9 cellular contexts compared by ENCODE assay signal in the genomic region with DNA sequence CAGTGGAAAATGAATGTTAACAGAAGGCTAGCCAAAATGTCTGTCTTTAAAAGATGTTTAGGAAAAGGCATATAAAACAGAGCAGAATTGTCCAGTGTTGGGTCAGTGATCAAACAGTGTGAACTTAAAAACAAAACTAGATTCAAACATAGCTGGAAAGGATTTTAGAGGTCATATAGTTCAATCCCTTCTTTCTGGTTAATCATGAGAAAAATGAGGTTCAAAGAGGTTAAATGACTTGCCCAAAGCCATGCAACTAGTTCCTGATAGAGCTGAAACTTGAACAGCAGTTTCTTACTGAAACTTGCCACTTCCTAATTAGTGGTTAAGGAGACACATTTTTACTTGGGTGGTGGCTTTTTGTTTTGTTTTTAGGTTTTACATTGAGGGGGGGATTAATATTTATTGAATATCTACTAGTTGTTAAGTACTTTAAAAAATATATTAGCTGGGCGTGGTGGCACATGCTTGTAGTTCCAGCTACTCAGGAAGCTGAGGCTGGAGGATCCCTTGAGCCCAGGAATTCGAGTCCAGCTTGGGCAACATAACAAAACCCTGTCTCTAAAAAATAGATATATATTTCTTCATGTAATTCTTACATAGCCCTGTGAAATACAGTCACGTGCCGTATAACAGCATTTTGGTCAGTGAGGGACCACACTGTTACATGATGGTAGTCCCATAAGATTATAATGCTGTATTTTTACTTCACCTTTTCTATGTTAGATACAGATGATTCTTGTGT. TPM values are rescaled to one million over a fixed set of nuclear protein-coding genes. Genes with fewer than 3 reads are reported as not detected.
DNase-seq lines count a peak whose midpoint lies in the region; ATAC-seq and TF ChIP-seq lines count a peak whose summit lies in the region.
"Had no signal": no experiment of that assay in that cellular context is flagged by ENCODE, and none has a peak within 500 bp of the region (broad histone marks: within the 10 kb centered on the region; RNA-seq: fewer than 3 reads in every experiment).

No MANE protein-coding gene starts in this region.

- H3K4ac ChIP-seq in IMR-90 (ENCODE audit: low read depth, low read length): peak overlapping the region; percentile 97; the same call in 1 of the 2 replicates
- H3K4ac ChIP-seq in mesendoderm (ENCODE audit: low read depth, low read length): no peak overlapping the region

- in situ Hi-C loops in IMR-90 (cut with MboI; ENCODE audit: low sequenced_read_pairs): no loop called here

- intact Hi-C loops in IMR-90 (cut with micrococcal nuclease) (no loop called here), colonic mucosa (cut with DNase I) (no loop called here)

- H3K18ac ChIP-seq in IMR-90 (ENCODE audit: low read depth, low read length) (peak overlapping the region; percentile 95), mesendoderm (ENCODE audit: low read length) (no peak overlapping the region)

- DNase-seq in IMR-90: no peak
- DNase-seq in colonic mucosa: no peak
- DNase-seq in NCI-H2029 (lab: John Stamatoyannopoulos, UW): no peak
- no peak for DNase-seq in NCI-H2227 treated with DMSO at 0.1 percent for 48 hours (lab: John Stamatoyannopoulos, UW)
- no peak for DNase-seq in stimulated activated CD4-positive, alpha-beta T cell treated with anti-CD3 and anti-CD28 coated beads, Interleukin-15, amount 100 ng/mL, for 24 hours
- no peak for DNase-seq in mesendoderm
- DNase-seq: NCI-H446 had no signal

- TF ChIP-seq RAD21 in IMR-90 (IDR thresholded peaks at IDR 0.05; ENCODE audit: low read length): no peak

- H2AK5ac ChIP-seq in IMR-90 (ENCODE audit: low read depth, low read length) (peak overlapping the region; percentile 88), mesendoderm (ENCODE audit: low read length) (no peak overlapping the region)

- no TSS peak for BruUV-seq in IMR-90 (replicated peaks; lab: Mats Ljungman, UMichigan)

- TF ChIP-seq POLR2A in IMR-90 (IDR thresholded peaks at IDR 0.05; ENCODE audit: low read depth, low read length): no peak

- no peak overlapping the region for H2AK9ac ChIP-seq in IMR-90 (replicated peaks; ENCODE audit: low read depth, low read length, poor library complexity)

- H3K4me3 ChIP-seq in IMR-90 (ENCODE audit: insufficient read depth, low read depth, low read length): no peak overlapping the region
- no peak overlapping the region for H3K4me3 ChIP-seq in colonic mucosa
- H3K4me3 ChIP-seq in skeletal muscle satellite cell (ENCODE audit: low read length): no peak overlapping the region
- H3K4me3 ChIP-seq in mesendoderm (ENCODE audit: low read length): no peak overlapping the region

- H4K91ac ChIP-seq in IMR-90 (ENCODE audit: insufficient read depth, low read depth, low read length): peak overlapping the region; percentile 86

- H3K36me3 ChIP-seq in IMR-90 (ENCODE audit: control insufficient read depth, insufficient read depth, low read length): peaks cover 16% of the 10 kb centered on the region
- peaks cover 10% of the 10 kb centered on the region for H3K36me3 ChIP-seq in colonic mucosa
- peaks cover 15% of the 10 kb centered on the region for H3K36me3 ChIP-seq in skeletal muscle satellite cell (ENCODE audit: insufficient read depth, low read length)
- no peaks in the 10 kb centered on the region for H3K36me3 ChIP-seq in mesendoderm (ENCODE audit: control insufficient read depth, insufficient read depth, low read length)

- POLR2A ChIA-PET in IMR-90 (lab: Charles Lee; ENCODE audit: unreplicated experiment): no interaction called here

- ATAC-seq in GM18873 (IDR thresholded peaks at IDR 0.05; ENCODE audit: low FRiP score, unreplicated experiment) (peak; percentile 35), IMR-90 (ENCODE audit: low read depth) (peak; percentile 12)

- TF ChIP-seq CTCF in IMR-90 (conservative IDR thresholded peaks at IDR 0.05; ENCODE audit: low read depth, low read length) (no peak), colonic mucosa (IDR thresholded peaks at IDR 0.05) (no peak)

- H3K4me2 ChIP-seq in IMR-90 (ENCODE audit: low read depth, low read length): peak overlapping the region; percentile 75; the same call in 1 of the 2 replicates
- peak overlapping the region; percentile 51 for H3K4me2 ChIP-seq in skeletal muscle satellite cell (ENCODE audit: low read length)
- no peak overlapping the region for H3K4me2 ChIP-seq in mesendoderm (ENCODE audit: low read length)

- H3K27me3 ChIP-seq in IMR-90 (ENCODE audit: control insufficient read depth, insufficient read depth, low read length) (no peaks in the 10 kb centered on the region), colonic mucosa (no peaks in the 10 kb centered on the region), skeletal muscle satellite cell (ENCODE audit: control insufficient read depth, insufficient read depth, low read length) (no peaks in the 10 kb centered on the region), mesendoderm (ENCODE audit: insufficient read depth, low read length, poor library complexity) (no peaks in the 10 kb centered on the region)

- H3K79me2 ChIP-seq in mesendoderm (ENCODE audit: control insufficient read depth, insufficient read depth, low read length): peaks cover 1% of the 10 kb centered on the region

- H3K9me1 ChIP-seq in IMR-90 (ENCODE audit: insufficient read depth, low read length): peaks cover 40% of the 10 kb centered on the region

- no peak overlapping the region for H2AFZ ChIP-seq in IMR-90 (replicated peaks; ENCODE audit: low read length, poor library complexity)

- peak overlapping the region; percentile 97 for H3K14ac ChIP-seq in IMR-90 (replicated peaks; ENCODE audit: low read depth, low read length)

- H4K20me1 ChIP-seq in IMR-90 (ENCODE audit: insufficient read depth, low read length): peaks cover 15% of the 10 kb centered on the region

- H3K9me3 ChIP-seq in IMR-90 (ENCODE audit: control insufficient read depth, insufficient read depth, low read length): no peaks in the 10 kb centered on the region
- H3K9me3 ChIP-seq in colonic mucosa: no peaks in the 10 kb centered on the region
- H3K9me3 ChIP-seq in skeletal muscle satellite cell (replicated peaks; ENCODE audit: low read length): no peaks in the 10 kb centered on the region

- peak overlapping the region; percentile 69; the same call in 1 of the 2 replicates for H4K5ac ChIP-seq in IMR-90 (ENCODE audit: low read depth, low read length)
- H4K5ac ChIP-seq in mesendoderm (ENCODE audit: low read length): no peak overlapping the region

- dilution Hi-C loops in IMR-90 (cut with HindIII; ENCODE audit: low sequenced_read_pairs, unreplicated experiment): loop anchor here (25.0 kb wide), 1 partner anchor 110 kb away; no protein-coding TSS in a partner anchor

- H2BK120ac ChIP-seq in IMR-90 (ENCODE audit: low read depth, low read length) (peak overlapping the region; percentile 95), mesendoderm (ENCODE audit: low read depth, low read length) (no peak overlapping the region)

- H3K27ac ChIP-seq in IMR-90 (ENCODE audit: insufficient read depth, low read length) (peak overlapping the region; percentile 46), colonic mucosa (peak overlapping the region; percentile 14), mesendoderm (ENCODE audit: low read depth, low read length) (no peak overlapping the region)

- peak overlapping the region; percentile 95 for H2BK20ac ChIP-seq in IMR-90 (ENCODE audit: low read depth, low read length)

- H3K79me1 ChIP-seq in IMR-90 (ENCODE audit: low read depth in 1 of 2, low read length in 2 of 2) (peaks cover 34 to 89% of the 10 kb centered on the region in 2 experiments), mesendoderm (ENCODE audit: low read length) (peaks cover 15% of the 10 kb centered on the region)

- no CpG with 5 or more reads among the region's 4 CpGs for WGBS in IMR-90 (ENCODE audit: extremely low coverage in 2 of 2, insufficient read length in 1 of 2), 2 experiments
- no CpG with 5 or more reads among the region's 4 CpGs for WGBS in mesendoderm (ENCODE audit: extremely low coverage, insufficient coverage, low lambda C conversion rate)

- peak overlapping the region; percentile 81 for H3K56ac ChIP-seq in IMR-90 (ENCODE audit: extremely low read depth, insufficient read depth, low read length)
- no peak overlapping the region for H3K56ac ChIP-seq in mesendoderm (ENCODE audit: low read length)

- H4K8ac ChIP-seq in IMR-90 (ENCODE audit: low read depth in 2 of 2, low read length in 2 of 2) (peak overlapping the region; percentile 59 to 79), mesendoderm (ENCODE audit: low read depth, low read length) (no peak overlapping the region)

- H3K4me1 ChIP-seq in IMR-90 (ENCODE audit: control insufficient read depth, insufficient read depth, low read length): peaks cover 37% of the 10 kb centered on the region
- peaks cover 6% of the 10 kb centered on the region for H3K4me1 ChIP-seq in colonic mucosa
- H3K4me1 ChIP-seq in skeletal muscle satellite cell (ENCODE audit: control insufficient read depth, insufficient read depth, low read length): peaks cover 47% of the 10 kb centered on the region
- peaks cover 34% of the 10 kb centered on the region for H3K4me1 ChIP-seq in mesendoderm (ENCODE audit: control insufficient read depth, low read depth, low read length)

- H2BK15ac ChIP-seq in IMR-90 (ENCODE audit: low read depth, low read length) (peak overlapping the region; percentile 96; the same call in 1 of the 3 replicates), mesendoderm (replicated peaks; ENCODE audit: low read depth) (no peak overlapping the region)

- H3K23ac ChIP-seq in IMR-90 (ENCODE audit: low read depth, low read length): peak overlapping the region; percentile 93
- no peak overlapping the region for H3K23ac ChIP-seq in mesendoderm (ENCODE audit: low read length)

- H2BK5ac ChIP-seq in IMR-90 (ENCODE audit: low read depth, low read length, poor library complexity, severe bottlenecking) (peak overlapping the region; percentile 83), mesendoderm (ENCODE audit: low read length) (no peak overlapping the region)

- peak overlapping the region; percentile 36; the same call in 1 of the 2 replicates for H3K9ac ChIP-seq in IMR-90 (ENCODE audit: low read depth, low read length)
- H3K9ac ChIP-seq in colonic mucosa (ENCODE audit: low read depth in 2 of 2, low read length in 2 of 2): no peak overlapping the region
- H3K9ac ChIP-seq in skeletal muscle satellite cell (ENCODE audit: low read depth, low read length): no peak overlapping the region
- H3K9ac ChIP-seq in mesendoderm (ENCODE audit: low read length): no peak overlapping the region

- CTCF ChIA-PET in IMR-90 (lab: Yijun Ruan, JAX): interaction anchor here (0.9 to 2.6 kb wide), 5 partner anchors 9 to 54 kb away, joined by 3 to 16 read pairs (median 5); no protein-coding TSS in a partner anchor

RNA-seq across cellular contexts. Expression of gene ACVR1B, which starts 20.4 kb away (rescaled TPM):
- total RNA-seq in IMR-90 (2012; rRNA removed) (5.7 and 5.8 TPM in 2 replicates), colonic mucosa (10 to 100 TPM; 56.0 to 63.0 TPM)
- 12.1 and 13.6 TPM in 2 replicates for polyA plus RNA-seq in IMR-90 (2012; rRNA removed)
- polyA plus RNA-seq in IMR-90 (2012; cell fraction: cytosol; rRNA removed): 9.7 and 10.3 TPM in 2 replicates
- polyA plus RNA-seq in IMR-90 (2012; cell fraction: nucleus; rRNA removed; ENCODE audit: low replicate concordance): 10.9 and 17.0 TPM in 2 replicates
- total RNA-seq in skeletal muscle satellite cell (2012; rRNA removed): 8.3 and 8.4 TPM in 2 replicates
- polyA plus RNA-seq in mesendoderm (2013, experiment 1 of 2): 9.9 TPM
- 9.5 TPM for polyA plus RNA-seq in mesendoderm (2013, experiment 2 of 2)

RNA-seq across cellular contexts. Expression of gene TAMALIN, which starts 34.9 kb away (rescaled TPM):
- total RNA-seq in IMR-90 (2012; rRNA removed): 2.5 and 2.7 TPM in 2 replicates
- 5.3 and 5.9 TPM in 2 replicates for polyA plus RNA-seq in IMR-90 (2012; rRNA removed)
- 6.4 and 9.7 TPM in 2 replicates for polyA plus RNA-seq in IMR-90 (2012; cell fraction: cytosol; rRNA removed)
- 20.2 and 22.8 TPM in 2 replicates for polyA plus RNA-seq in IMR-90 (2012; cell fraction: nucleus; rRNA removed; ENCODE audit: low replicate concordance)
- 10 to 100 TPM in 1 of 2 donors, 1 to 10 TPM in 1; 5.0 to 15.2 TPM for total RNA-seq in colonic mucosa
- total RNA-seq in skeletal muscle satellite cell (2012; rRNA removed): 3.5 and 7.9 TPM in 2 replicates
- polyA plus RNA-seq in mesendoderm (2013, experiment 1 of 2): 0.95 TPM
- 0.91 TPM for polyA plus RNA-seq in mesendoderm (2013, experiment 2 of 2)
